In genomic region chr17:8378117-8378516, GRCh38 we compare ENCODE assay signal across 10 cellular contexts. TPM values are rescaled to one million over a fixed set of nuclear protein-coding genes. Genes with fewer than 3 reads are reported as not detected.
DNase-seq lines count a peak whose midpoint lies in the region; TF ChIP-seq lines count a peak whose summit lies in the region.
"Not testable (repeated sequence)": the region's sequence is repeated elsewhere in the genome, so short reads cannot be mapped to it uniquely, and the experiment has no call there.
"Had no signal": no experiment of that assay in that cellular context is flagged by ENCODE, and none has a peak within 500 bp of the region (broad histone marks: within the 10 kb centered on the region; RNA-seq: fewer than 3 reads in every experiment).

No MANE protein-coding gene starts in this region.

- H3K27ac ChIP-seq in BLaER1; endodermal cell (ENCODE audit: low read depth, low read length): not testable (repeated sequence)
- H3K27ac ChIP-seq in HEK293 (ENCODE audit: extremely low read depth, low read depth, low read length) = 0 out of 2 replicates have a peak overlapping the region, but pooled peaks have one; percentile 29
- peak overlapping the region; percentile 92 for H3K27ac ChIP-seq in VCaP

- not testable (repeated sequence) for H3K9me3 ChIP-seq in BLaER1; HEK293 (ENCODE audit: control insufficient read depth, insufficient read depth, low read depth, low read length); endodermal cell (ENCODE audit: control insufficient read depth, low read length)

- 0 out of 2 replicates have a peak overlapping the region, but pooled peaks have one; percentile 11 for H3K9ac ChIP-seq in BLaER1
- not testable (repeated sequence) for H3K9ac ChIP-seq in endodermal cell (ENCODE audit: extremely low read depth, low read length, poor library complexity, severe bottlenecking)

- H3K4me3 ChIP-seq in BLaER1; HEK293 (ENCODE audit: low read depth, low read length); endodermal cell (ENCODE audit: low read length): not testable (repeated sequence)

- CTCF ChIA-PET in HEK293 (lab: Yijun Ruan, JAX) = interaction anchor here (0.6 to 2.2 kb wide), 4 partner anchors 8 to 408 kb away, joined by 3 to 7 read pairs (median 6); no protein-coding TSS in a partner anchor

- TF ChIP-seq CTCF in HEK293 (tag by site-specific recombination; IDR thresholded peaks at IDR 0.05); VCaP (conservative IDR thresholded peaks at IDR 0.05); endodermal cell (conservative IDR thresholded peaks at IDR 0.05); nephron progenitor cell (IDR thresholded peaks at IDR 0.05); type B pancreatic cell (conservative IDR thresholded peaks at IDR 0.05): not testable (repeated sequence)

- H3K4me1 ChIP-seq in BLaER1 (peaks cover 66% of the 10 kb centered on the region), HEK293 (ENCODE audit: control insufficient read depth, insufficient read depth, low read length) (peaks cover 21% of the 10 kb centered on the region)
- not testable (repeated sequence) for H3K4me1 ChIP-seq in endodermal cell (ENCODE audit: control insufficient read depth, insufficient read depth, low read length)

- H3K4me1 Mint-ChIP-seq in activated T-cell treated with anti-CD3 and anti-CD28 coated beads, Interleukin-2, amount 50 U/mL, for 24 hours (ENCODE audit: low read depth) = peaks cover 57% of the 10 kb centered on the region
- peaks cover 58% of the 10 kb centered on the region for H3K4me1 Mint-ChIP-seq in activated naive CD8-positive, alpha-beta T cell treated with anti-CD3 and anti-CD28 coated beads for 36 hours
- H3K4me1 Mint-ChIP-seq in endodermal cell (peaks cover 24% of the 10 kb centered on the region), nephron progenitor cell (peaks cover 66% of the 10 kb centered on the region), type B pancreatic cell (ENCODE audit: unreplicated experiment) (peaks cover 26% of the 10 kb centered on the region)

- not testable (repeated sequence) for H3K27me3 ChIP-seq in BLaER1; endodermal cell (ENCODE audit: control insufficient read depth, insufficient read depth, low read length, poor library complexity, severe bottlenecking)

- peak overlapping the region; percentile 93 for H3K27ac Mint-ChIP-seq in activated T-cell treated with anti-CD3 and anti-CD28 coated beads, Interleukin-2, amount 50 U/mL, for 24 hours
- peak overlapping the region; percentile 60 for H3K27ac Mint-ChIP-seq in activated naive CD8-positive, alpha-beta T cell treated with anti-CD3 and anti-CD28 coated beads for 36 hours
- H3K27ac Mint-ChIP-seq in endodermal cell (peak overlapping the region; percentile 78), nephron progenitor cell (peak overlapping the region; percentile 92), type B pancreatic cell (peak overlapping the region; percentile 93)

- not testable (repeated sequence) for H3K27me3 Mint-ChIP-seq in activated T-cell treated with anti-CD3 and anti-CD28 coated beads, Interleukin-2, amount 50 U/mL, for 24 hours; activated naive CD8-positive, alpha-beta T cell treated with anti-CD3 and anti-CD28 coated beads for 36 hours; endodermal cell (ENCODE audit: insufficient read depth); nephron progenitor cell (ENCODE audit: low read depth, poor library complexity); type B pancreatic cell

- H4K20me1 ChIP-seq in BLaER1 = peaks cover 62% of the 10 kb centered on the region

- H3K36me3 ChIP-seq in BLaER1 (peaks cover 57% of the 10 kb centered on the region), HEK293 (ENCODE audit: control insufficient read depth in 2 of 2, insufficient read depth in 1 of 2, low read length in 2 of 2) (peaks cover 51 to 64% of the 10 kb centered on the region in 2 experiments), endodermal cell (ENCODE audit: control insufficient read depth, insufficient read depth, low read length) (peaks cover 56% of the 10 kb centered on the region)

- H3K4me3 Mint-ChIP-seq in activated T-cell treated with anti-CD3 and anti-CD28 coated beads, Interleukin-2, amount 50 U/mL, for 24 hours = peak overlapping the region; percentile 100
- peak overlapping the region; percentile 85 for H3K4me3 Mint-ChIP-seq in activated naive CD8-positive, alpha-beta T cell treated with anti-CD3 and anti-CD28 coated beads for 36 hours
- H3K4me3 Mint-ChIP-seq in endodermal cell, nephron progenitor cell, type B pancreatic cell: not testable (repeated sequence)

- 95 to 96% methylated on average over 3 to 8 of the region's 8 CpGs for WGBS in endodermal cell (ENCODE audit: insufficient coverage in 1 of 2, insufficient read length in 1 of 2), 2 experiments

- not testable (repeated sequence) for H3K4me2 ChIP-seq in BLaER1

- H3K36me3 Mint-ChIP-seq in activated T-cell treated with anti-CD3 and anti-CD28 coated beads, Interleukin-2, amount 50 U/mL, for 24 hours (ENCODE audit: low read depth) = peaks cover 83% of the 10 kb centered on the region
- H3K36me3 Mint-ChIP-seq in activated naive CD8-positive, alpha-beta T cell treated with anti-CD3 and anti-CD28 coated beads for 36 hours = peaks cover 78% of the 10 kb centered on the region
- H3K36me3 Mint-ChIP-seq in endodermal cell (ENCODE audit: low read depth) (peaks cover 73% of the 10 kb centered on the region), nephron progenitor cell (ENCODE audit: low read depth) (peaks cover 70% of the 10 kb centered on the region), type B pancreatic cell (peaks cover 33% of the 10 kb centered on the region)

- POLR2A ChIA-PET in HEK293 (lab: Yijun Ruan, JAX) = not testable (repeated sequence)

- H3K9me3 Mint-ChIP-seq in activated T-cell treated with anti-CD3 and anti-CD28 coated beads, Interleukin-2, amount 50 U/mL, for 24 hours; activated naive CD8-positive, alpha-beta T cell treated with anti-CD3 and anti-CD28 coated beads for 36 hours; endodermal cell; nephron progenitor cell; type B pancreatic cell: not testable (repeated sequence)

- not testable (repeated sequence) for DNase-seq in activated T-cell treated with anti-CD3 and anti-CD28 coated beads, Interleukin-2, amount 50 U/mL, for 24 hours; activated naive CD8-positive, alpha-beta T cell treated with anti-CD3 and anti-CD28 coated beads for 36 hours; endodermal cell; nephron progenitor cell; type B pancreatic cell (ENCODE audit: extremely low spot score, unreplicated experiment)

TF ChIP-seq in HEK293, 187 proteins besides CTCF, POLR2A, EP300 and RAD21 (continues in another document):
- TF ChIP-seq OSR2 (tag by site-specific recombination; IDR thresholded peaks at IDR 0.05) (peak; percentile 92), ZBTB17 (tag by site-specific recombination; IDR thresholded peaks at IDR 0.05) (peak; percentile 88), ZNF664 (tag by site-specific recombination; IDR thresholded peaks at IDR 0.05) (peak; percentile 82), PATZ1 (tag by site-specific recombination; IDR thresholded peaks at IDR 0.05) (peak; percentile 68), ZIC2 (tag by site-specific recombination; IDR thresholded peaks at IDR 0.05) (peak; percentile 94), KLF8 (tag by site-specific recombination; IDR thresholded peaks at IDR 0.05) (0 out of 2 replicates have a peak, but pooled peaks have one; percentile 18), IKZF3 (tag by site-specific recombination; IDR thresholded peaks at IDR 0.05) (0 out of 2 replicates have a peak, but pooled peaks have one; percentile 27)

RNA-seq across cellular contexts. Expression of gene RPL26, which starts 4.9 kb away (rescaled TPM):
- 1,000 to 10,000 TPM; 2,835 to 2,863 TPM for total RNA-seq in activated naive CD8-positive, alpha-beta T cell treated with anti-CD3 and anti-CD28 coated beads for 36 hours
- 1,000 to 10,000 TPM; 1,739 to 2,129 TPM for total RNA-seq in endodermal cell
- polyA plus RNA-seq in endodermal cell (2013, experiment 1 of 2) = 2,547 TPM
- polyA plus RNA-seq in endodermal cell (2013, experiment 2 of 2) = 2,470 TPM
- total RNA-seq in type B pancreatic cell (ENCODE audit: low replicate concordance) = 2,046 and 2,187 TPM in 2 replicates

RNA-seq across cellular contexts. Expression of gene RNF222, which starts 19.5 kb away (rescaled TPM):
- under 1 TPM; 0.14 to 0.22 TPM for total RNA-seq in activated naive CD8-positive, alpha-beta T cell treated with anti-CD3 and anti-CD28 coated beads for 36 hours
- not detected for total RNA-seq in endodermal cell
- not detected for polyA plus RNA-seq in endodermal cell (2013, experiment 1 of 2)
- polyA plus RNA-seq in endodermal cell (2013, experiment 2 of 2) = not detected
- total RNA-seq in type B pancreatic cell (ENCODE audit: low replicate concordance) = 0.24 and 1.1 TPM in 2 replicates
- total RNA-seq: CD8-positive, alpha-beta memory T cell; Daoy had no signal

RNA-seq across cellular contexts. Expression of gene ODF4, which starts 38.5 kb away (rescaled TPM):
- total RNA-seq in activated naive CD8-positive, alpha-beta T cell treated with anti-CD3 and anti-CD28 coated beads for 36 hours = not detected
- total RNA-seq in endodermal cell (not detected), type B pancreatic cell (ENCODE audit: low replicate concordance) (not detected in 2 replicates)
- polyA plus RNA-seq in endodermal cell (2013, experiment 1 of 2) = not detected
- not detected for polyA plus RNA-seq in endodermal cell (2013, experiment 2 of 2)
- total RNA-seq: CD8-positive, alpha-beta memory T cell; Daoy had no signal
- polyA plus RNA-seq: CD8-positive, alpha-beta memory T cell had no signal

RNA-seq across cellular contexts. Expression of gene NDEL1, which starts 57.6 kb away (rescaled TPM):
- 10 to 100 TPM; 37.5 to 47.8 TPM for total RNA-seq in activated naive CD8-positive, alpha-beta T cell treated with anti-CD3 and anti-CD28 coated beads for 36 hours
- total RNA-seq in endodermal cell (10 to 100 TPM; 60.4 to 61.2 TPM), type B pancreatic cell (ENCODE audit: low replicate concordance) (51.4 and 77.9 TPM in 2 replicates)
- 26.2 TPM for polyA plus RNA-seq in endodermal cell (2013, experiment 1 of 2)
- 26.3 TPM for polyA plus RNA-seq in endodermal cell (2013, experiment 2 of 2)
